26 cellular contexts compared by ENCODE assay signal in genomic region chr17:79677646-79678045, GRCh38. TPM values are rescaled to one million over a fixed set of nuclear protein-coding genes. Genes with fewer than 3 reads are reported as not detected.
"Had no signal": no experiment of that assay in that cellular context is flagged by ENCODE, and none has a peak within 500 bp of the region (broad histone marks: within the 10 kb centered on the region; RNA-seq: fewer than 3 reads in every experiment).

No MANE protein-coding gene starts in this region.

- DNase-seq: activated B cell treated with CpG ODN at 0.5 μM for 24 hours; activated CD4-positive, alpha-beta T cell treated with anti-CD3 and anti-CD28 coated beads for 1 hour; activated CD4-positive, alpha-beta T cell treated with anti-CD3 and anti-CD28 coated beads, Interleukin-2, amount 10 ng/mL, durations not matched to agents 24 days and 14 days; activated CD4-positive, alpha-beta T cell treated with anti-CD3 and anti-CD28 coated beads, Interleukin-2, amount 50 U/mL, for 48 hours; activated gamma-delta T cell treated with Interleukin-2 at 50 U/mL for 16 hours; activated naive CD4-positive, alpha-beta T cell treated with anti-CD3 and anti-CD28 coated beads, Interleukin-2, amount 10 ng/mL, durations not matched to agents 7 days and 5 days; activated naive CD8-positive, alpha-beta T cell treated with anti-CD3 and anti-CD28 coated beads for 36 hours; activated T-cell treated with anti-CD3 and anti-CD28 coated beads, Interleukin-2, amount 50 U/mL, for 72 hours; NCI-H1092; NCI-H1417; NCI-H1930; NCI-H2171; NCI-H2227 treated with DMSO at 0.1 percent for 48 hours; NCI-H526; NCI-H774; PC-3; SHP77 treated with DMSO at 0.1 percent for 48 hours; T-helper 17 cell; T-helper 9 cell had no signal

- H3K36me3 Mint-ChIP-seq: activated naive CD4-positive, alpha-beta T cell treated with anti-CD3 and anti-CD28 coated beads, Interleukin-2, amount 10 ng/mL, durations not matched to agents 7 days and 5 days; activated naive CD8-positive, alpha-beta T cell treated with anti-CD3 and anti-CD28 coated beads for 36 hours had no signal

- H3K4me3 Mint-ChIP-seq: activated B cell treated with CpG ODN at 0.5 μM for 24 hours; activated CD4-positive, alpha-beta T cell treated with anti-CD3 and anti-CD28 coated beads, Interleukin-2, amount 10 ng/mL, durations not matched to agents 24 days and 14 days; activated naive CD4-positive, alpha-beta T cell treated with anti-CD3 and anti-CD28 coated beads, Interleukin-2, amount 10 ng/mL, durations not matched to agents 7 days and 5 days; activated naive CD8-positive, alpha-beta T cell treated with anti-CD3 and anti-CD28 coated beads for 36 hours; activated T-cell treated with anti-CD3 and anti-CD28 coated beads, Interleukin-2, amount 50 U/mL, for 72 hours; T-helper 17 cell had no signal

- H3K27me3 Mint-ChIP-seq: activated CD4-positive, alpha-beta T cell treated with anti-CD3 and anti-CD28 coated beads, Interleukin-2, amount 10 ng/mL, durations not matched to agents 24 days and 14 days had no signal

- H3K4me2 ChIP-seq: KMS-11 had no signal

- H3K9me3 Mint-ChIP-seq: activated CD4-positive, alpha-beta T cell treated with anti-CD3 and anti-CD28 coated beads, Interleukin-2, amount 10 ng/mL, durations not matched to agents 24 days and 14 days had no signal

- H3K27ac Mint-ChIP-seq: activated B cell treated with CpG ODN at 0.5 μM for 24 hours; activated CD4-positive, alpha-beta T cell treated with anti-CD3 and anti-CD28 coated beads, Interleukin-2, amount 10 ng/mL, durations not matched to agents 24 days and 14 days; activated naive CD4-positive, alpha-beta T cell treated with anti-CD3 and anti-CD28 coated beads, Interleukin-2, amount 10 ng/mL, durations not matched to agents 7 days and 5 days; activated naive CD8-positive, alpha-beta T cell treated with anti-CD3 and anti-CD28 coated beads for 36 hours; activated T-cell treated with anti-CD3 and anti-CD28 coated beads, Interleukin-2, amount 50 U/mL, for 72 hours; activated T-helper 2 cell treated with anti-CD3 and anti-CD28 coated beads, Interferon-gamma antibody, Interleukin-2, Interleukin-4, amounts not matched to agents 10 μg/mL and 5 μg/mL and 100 μg/mL, durations not matched to agents 14 hours and 24 hours and 36 hours; T-helper 17 cell had no signal

- H3K4me1 Mint-ChIP-seq: activated CD4-positive, alpha-beta T cell treated with anti-CD3 and anti-CD28 coated beads, Interleukin-2, amount 10 ng/mL, durations not matched to agents 24 days and 14 days; activated naive CD4-positive, alpha-beta T cell treated with anti-CD3 and anti-CD28 coated beads, Interleukin-2, amount 10 ng/mL, durations not matched to agents 7 days and 5 days; activated naive CD8-positive, alpha-beta T cell treated with anti-CD3 and anti-CD28 coated beads for 36 hours; T-helper 17 cell had no signal

- ATAC-seq: activated T-cell treated with anti-CD3 and anti-CD28 coated beads, Interleukin-2, amount 50 U/mL, for 72 hours; PC-3; T-helper 17 cell had no signal

- H3K9ac ChIP-seq: KMS-11 had no signal

- H3K27ac ChIP-seq: KMS-11 had no signal

RNA-seq across cellular contexts. Expression of gene ENPP7, which starts 53.1 kb away (rescaled TPM):
- total RNA-seq: activated CD4-positive, alpha-beta T cell treated with anti-CD3 and anti-CD28 coated beads, Interleukin-2, amount 10 ng/mL, durations not matched to agents 24 days and 14 days; activated naive CD8-positive, alpha-beta T cell treated with anti-CD3 and anti-CD28 coated beads for 36 hours; activated T-cell treated with anti-CD3 and anti-CD28 coated beads, Interleukin-2, amount 50 U/mL, for 72 hours; activated T-helper 2 cell treated with anti-CD3 and anti-CD28 coated beads, Interferon-gamma antibody, Interleukin-2, Interleukin-4, amounts not matched to agents 10 μg/mL and 5 μg/mL and 100 μg/mL, durations not matched to agents 14 hours and 24 hours and 36 hours; cardiac septum; MCF 10A; NCI-H460; PC-3; SK-MEL-5; T-helper 17 cell had no signal
- polyA plus RNA-seq: adipose tissue had no signal
